Comparison of ENCODE assay signal across 13 cellular contexts in the genomic region with DNA sequence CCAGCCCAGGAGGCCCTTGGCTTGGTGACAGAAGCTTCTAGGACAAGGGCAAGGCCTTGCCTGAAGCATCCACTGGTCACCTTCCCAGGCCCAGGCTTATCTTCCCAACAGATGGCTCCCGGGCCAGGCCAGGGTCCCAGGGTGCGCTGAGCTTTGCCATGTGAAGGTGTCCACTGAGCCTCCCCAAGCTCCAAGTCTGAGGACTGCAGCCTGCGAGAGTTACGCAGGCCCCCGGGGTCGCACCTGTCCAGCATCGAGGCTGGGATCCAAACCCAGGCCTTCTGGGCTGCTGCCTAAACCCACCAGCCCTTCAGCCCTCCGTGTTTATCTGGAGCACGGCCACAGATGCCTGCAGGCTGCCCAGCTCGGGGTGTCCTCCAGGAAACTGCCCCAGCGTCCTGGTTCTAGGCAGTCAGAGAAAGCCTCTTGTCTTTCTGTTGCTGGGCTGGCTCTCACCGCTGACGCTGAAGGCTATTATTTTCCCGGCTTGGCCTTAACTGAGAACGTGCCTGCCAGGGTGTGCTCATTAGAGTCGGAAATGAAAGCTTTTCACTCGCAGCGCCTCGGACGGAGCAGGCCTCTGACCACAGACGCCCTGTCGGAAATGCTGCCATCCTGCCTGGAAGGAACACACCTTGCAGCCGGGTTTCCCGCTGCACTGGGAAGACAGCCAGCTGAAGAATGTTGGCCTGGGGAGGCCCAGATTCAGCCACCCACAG.
DNase-seq lines count a peak whose midpoint lies in the region; ATAC-seq and TF ChIP-seq lines count a peak whose summit lies in the region.
"Had no signal": no experiment of that assay in that cellular context is flagged by ENCODE, and none has a peak within 500 bp of the region (broad histone marks: within the 10 kb centered on the region; RNA-seq: fewer than 3 reads in every experiment).

No MANE protein-coding gene starts in this region.

- TF ChIP-seq CTCF in AG10803 (conservative IDR thresholded peaks at IDR 0.05; ENCODE audit: low read length) = no peak
- no peak for TF ChIP-seq CTCF in fibroblast of the aortic adventitia (IDR thresholded peaks at IDR 0.05; ENCODE audit: insufficient read depth, low read length)

- DNase-seq in AG10803 (ENCODE audit: low read depth) = peak; percentile 62
- peak; percentile 72 for DNase-seq in UCSD-AML1 (lab: John Stamatoyannopoulos, UW; ENCODE audit: unreplicated experiment)
- peak; percentile 69 for DNase-seq in fibroblast of the aortic adventitia (ENCODE audit: low read depth)
- DNase-seq in pons (ENCODE audit: low spot score) = peak; percentile 24
- DNase-seq in NCI-H1048 (lab: John Stamatoyannopoulos, UW) = no peak
- DNase-seq in GM19240 (ENCODE audit: insufficient read length, low spot score) = no peak
- DNase-seq in AG08395 (ENCODE audit: low spot score) = no peak
- DNase-seq: activated CD4-positive, alpha-beta T cell treated with anti-CD3 and anti-CD28 coated beads, Interleukin-2, amount 50 U/mL, for 1 hour; activated naive CD4-positive, alpha-beta T cell treated with anti-CD3 and anti-CD28 coated beads, Interleukin-2, amount 10 ng/mL, durations not matched to agents 7 days and 5 days; DND-41; Karpas-422; NCI-H510A had no signal

- no peak overlapping the region for H3K4me3 ChIP-seq in AG10803 (ENCODE audit: low read length)
- H3K4me3 ChIP-seq in fibroblast of the aortic adventitia (ENCODE audit: low read depth, low read length) = no peak overlapping the region

- no peak for ATAC-seq in HG03039 (IDR thresholded peaks at IDR 0.05; ENCODE audit: unreplicated experiment)

Comparison
In these comparisons a context has a peak if more than half of its experiments do, and no peak if none do; other contexts are left out.
1. DNase-seq: peak in AG10803 (single experiment), UCSD-AML1 (single experiment), fibroblast of the aortic adventitia (single experiment) and pons (single experiment); none in NCI-H1048 (single experiment), GM19240 (single experiment) and AG08395 (single experiment).